Comparison of ENCODE assay signal across 19 cellular contexts in genomic region chr11:83349371-83349770, GRCh38.
DNase-seq lines count a peak whose midpoint lies in the region; TF ChIP-seq lines count a peak whose summit lies in the region.
"Had no signal": no experiment of that assay in that cellular context is flagged by ENCODE, and none has a peak within 500 bp of the region (broad histone marks: within the 10 kb centered on the region; RNA-seq: fewer than 3 reads in every experiment).

No MANE protein-coding gene starts in this region.

- H3K79me1 ChIP-seq in mesendoderm (ENCODE audit: low read length) = no peaks in the 10 kb centered on the region

- H3K9me3 ChIP-seq in BLaER1 = no peaks in the 10 kb centered on the region
- H3K9me3 ChIP-seq: Caco-2, Peyer's patch, SK-N-SH had no signal

- DNase-seq in NCI-H446 (lab: John Stamatoyannopoulos, UW) (peak; percentile 62 to 77), cerebellar cortex (ENCODE audit: low spot score) (peak; percentile 60), mesendoderm (no peak), OCI-M1 (lab: John Stamatoyannopoulos, UW) (no peak), GM10266 (ENCODE audit: extremely low spot score) (no peak), H4 (ENCODE audit: low spot score) (no peak)
- no peak for DNase-seq in activated CD4-positive, alpha-beta T cell treated with anti-CD3 and anti-CD28 coated beads for 1 hour
- DNase-seq: Caco-2; CD4-positive, CD25-positive, alpha-beta regulatory T cell; DMS53; HCEC 1CT; NCI-H1436; NCI-H2081 treated with DMSO at 0.1 percent for 48 hours; NCI-H226; NCI-H774; Peyer's patch; SK-N-SH; T-helper 1 cell had no signal

- H3K79me2 ChIP-seq in mesendoderm (ENCODE audit: control insufficient read depth, insufficient read depth, low read length) = no peaks in the 10 kb centered on the region

- H2BK5ac ChIP-seq in mesendoderm (ENCODE audit: low read length) = no peak overlapping the region

- no peak overlapping the region for H3K56ac ChIP-seq in mesendoderm (ENCODE audit: low read length)

- H3K23ac ChIP-seq in mesendoderm (ENCODE audit: low read length) = no peak overlapping the region

- no peak overlapping the region for H3K4ac ChIP-seq in mesendoderm (ENCODE audit: low read depth, low read length)

- no peak overlapping the region for H2BK120ac ChIP-seq in mesendoderm (ENCODE audit: low read depth, low read length)

- H4K5ac ChIP-seq in mesendoderm (ENCODE audit: low read length) = no peak overlapping the region

- TF ChIP-seq CTCF in GM10266 (IDR thresholded peaks at IDR 0.05; ENCODE audit: control insufficient read depth, insufficient read depth, low read depth, missing control alignments) = no peak

- WGBS in mesendoderm (ENCODE audit: extremely low coverage, insufficient coverage, low lambda C conversion rate) = no CpG with 5 or more reads among the region's 6 CpGs

- H3K27ac ChIP-seq in BLaER1 (no peak overlapping the region), mesendoderm (ENCODE audit: low read depth, low read length) (no peak overlapping the region)
- H3K27ac ChIP-seq: Peyer's patch had no signal

- H3K4me2 ChIP-seq in BLaER1 = peak overlapping the region; percentile 18; the same call in 1 of the 2 replicates
- H3K4me2 ChIP-seq in mesendoderm (ENCODE audit: low read length) = no peak overlapping the region
- H3K4me2 ChIP-seq: SK-N-SH had no signal

- H4K20me1 ChIP-seq in BLaER1 = no peaks in the 10 kb centered on the region

- no peak overlapping the region for H3K18ac ChIP-seq in mesendoderm (ENCODE audit: low read length)

- H4K8ac ChIP-seq in mesendoderm (ENCODE audit: low read depth, low read length) = peak overlapping the region; percentile 39

- no peaks in the 10 kb centered on the region for H3K27me3 ChIP-seq in BLaER1
- H3K27me3 ChIP-seq in mesendoderm (ENCODE audit: insufficient read depth, low read length, poor library complexity) = no peaks in the 10 kb centered on the region
- H3K27me3 ChIP-seq: Peyer's patch had no signal

- no peak overlapping the region for H2BK15ac ChIP-seq in mesendoderm (replicated peaks; ENCODE audit: low read depth)

- H3K4me3 ChIP-seq in BLaER1 (no peak overlapping the region), mesendoderm (ENCODE audit: low read length) (no peak overlapping the region)
- H3K4me3 ChIP-seq: Peyer's patch had no signal

- no peaks in the 10 kb centered on the region for H3K36me3 ChIP-seq in BLaER1
- H3K36me3 ChIP-seq in mesendoderm (ENCODE audit: control insufficient read depth, insufficient read depth, low read length) = no peaks in the 10 kb centered on the region
- H3K36me3 ChIP-seq: Peyer's patch had no signal

- H2AK5ac ChIP-seq in mesendoderm (ENCODE audit: low read length) = no peak overlapping the region

- H3K9ac ChIP-seq in BLaER1 = no peak overlapping the region
- H3K9ac ChIP-seq in mesendoderm (ENCODE audit: low read length) = no peak overlapping the region
- H3K9ac ChIP-seq: SK-N-SH had no signal

- H3K4me1 ChIP-seq in BLaER1 (0 out of 2 replicates have a peak, but pooled peaks cover 8% of the 10 kb centered on the region), mesendoderm (ENCODE audit: control insufficient read depth, low read depth, low read length) (peaks cover 2% of the 10 kb centered on the region)
- H3K4me1 ChIP-seq: Caco-2, Peyer's patch had no signal

Comparison
In these comparisons a context has a peak if more than half of its experiments do, and no peak if none do; other contexts are left out.
1. DNase-seq: peak in NCI-H446 (2 of 2) and cerebellar cortex (single experiment); none in mesendoderm (single experiment), OCI-M1 (single experiment), GM10266 (single experiment), H4 (single experiment) and activated CD4-positive, alpha-beta T cell treated with anti-CD3 and anti-CD28 coated beads for 1 hour (single experiment).